ENCODE assay signal across 12 cellular contexts in genomic region chr1:26772687-26773086, GRCh38. TPM values are rescaled to one million over a fixed set of nuclear protein-coding genes. Genes with fewer than 3 reads are reported as not detected.
DNase-seq lines count a peak whose midpoint lies in the region; ATAC-seq, FAIRE-seq and TF ChIP-seq lines count a peak whose summit lies in the region.
"Had no signal": no experiment of that assay in that cellular context is flagged by ENCODE, and none has a peak within 500 bp of the region (broad histone marks: within the 10 kb centered on the region; RNA-seq: fewer than 3 reads in every experiment).

No MANE protein-coding gene starts in this region.

- peaks cover 98% of the 10 kb centered on the region for H3K36me3 ChIP-seq in left ventricle myocardium inferior
- H3K36me3 ChIP-seq in heart right ventricle = peaks cover 0 to 100% (median 81%) of the 10 kb centered on the region in 9 donors
- peaks cover 99% of the 10 kb centered on the region for H3K36me3 ChIP-seq in K562 (ENCODE audit: control insufficient read depth, insufficient read depth, low read length)
- H3K36me3 ChIP-seq in kidney epithelial cell (ENCODE audit: control insufficient read depth, insufficient read depth, low read length) = peaks cover 11% of the 10 kb centered on the region
- peaks cover 0 to 7% of the 10 kb centered on the region in 2 donors for H3K36me3 ChIP-seq in aorta (ENCODE audit: control insufficient read depth in 1 of 2, insufficient read depth in 2 of 2, low read length in 1 of 2)
- H3K36me3 ChIP-seq in A673 (ENCODE audit: insufficient read depth, low read length, poor library complexity, severe bottlenecking) = peaks cover 97% of the 10 kb centered on the region

- TF ChIP-seq CTCF in left ventricle myocardium inferior (IDR thresholded peaks at IDR 0.05; ENCODE audit: borderline replicate concordance) = no peak
- TF ChIP-seq CTCF in heart right ventricle (IDR thresholded peaks at IDR 0.05) = no peak
- no peak for TF ChIP-seq CTCF in K562 (IDR thresholded peaks at IDR 0.05 in 2 of 3, conservative IDR thresholded peaks at IDR 0.05 in 1 of 3; ENCODE audit: insufficient read depth in 2 of 3, low read depth in 1 of 3, low read length in 3 of 3)
- no peak for TF ChIP-seq CTCF in kidney epithelial cell (IDR thresholded peaks at IDR 0.05; ENCODE audit: insufficient read depth, low read length, poor library complexity, severe bottlenecking)
- no peak for TF ChIP-seq CTCF in A673 (conservative IDR thresholded peaks at IDR 0.05; ENCODE audit: low read depth, low read length)

- CTCF ChIA-PET in K562 (lab: Yijun Ruan, JAX; ENCODE audit: low intra/inter-chr PET ratio) = no interaction called here
- CTCF ChIA-PET in A673 (lab: Charles Lee) = no interaction called here

- DNase-seq in left ventricle myocardium inferior = no peak
- no peak for DNase-seq in heart right ventricle
- no peak for DNase-seq in K562 (ENCODE audit: extremely low read depth in 1 of 4, low spot score in 3 of 4)
- peak; percentile 74 for DNase-seq in kidney epithelial cell (ENCODE audit: low read depth)
- peak in 1 of 2 donors; percentile 59 for DNase-seq in aorta
- DNase-seq in activated naive CD4-positive, alpha-beta T cell treated with Interleukin-2 at 50 U/mL for 16 hours = no peak
- DNase-seq in A673 (ENCODE audit: low spot score) = no peak
- no peak for DNase-seq in NCI-H510A (lab: John Stamatoyannopoulos, UW)
- DNase-seq: activated CD4-positive, CD25-positive, alpha-beta regulatory T cell; central memory CD4-positive, alpha-beta T cell; left cardiac atrium had no signal

- H3K27ac ChIP-seq in left ventricle myocardium inferior (replicated peaks) = peak overlapping the region; percentile 53
- H3K27ac ChIP-seq in heart right ventricle = peak overlapping the region in 1 of 10 donors; percentile 57
- H3K27ac ChIP-seq in K562 (ENCODE audit: extremely low read depth, low read depth, low read length) = peak overlapping the region; percentile 76
- H3K27ac ChIP-seq in aorta (ENCODE audit: low read depth in 1 of 2, low read length in 2 of 2) = peak overlapping the region; percentile 59 to 88
- no peak overlapping the region for H3K27ac ChIP-seq in A673 (ENCODE audit: low read depth, low read length, poor library complexity, severe bottlenecking)

- TF ChIP-seq EP300 in K562 (IDR thresholded peaks at IDR 0.05; ENCODE audit: low read length) = no peak

- peaks cover 43% of the 10 kb centered on the region for H3K79me2 ChIP-seq in K562 (ENCODE audit: control insufficient read depth, insufficient read depth, low read length)

- peaks cover 59% of the 10 kb centered on the region for H3K4me1 ChIP-seq in left ventricle myocardium inferior
- peaks cover 3 to 40% (median 34%) of the 10 kb centered on the region in 9 donors for H3K4me1 ChIP-seq in heart right ventricle
- peaks cover 21 to 22% of the 10 kb centered on the region in 2 experiments for H3K4me1 ChIP-seq in K562 (replicated peaks in 1 of 2; ENCODE audit: control insufficient read depth in 2 of 2, insufficient read depth in 2 of 2, low read length in 2 of 2)
- H3K4me1 ChIP-seq in aorta (ENCODE audit: control insufficient read depth in 1 of 2, insufficient read depth in 2 of 2, low read length in 2 of 2) = peaks cover 3 to 10% of the 10 kb centered on the region in 2 donors
- H3K4me1 ChIP-seq in A673 (ENCODE audit: insufficient read depth, low read length, poor library complexity, severe bottlenecking) = peaks cover 21% of the 10 kb centered on the region

- no peak overlapping the region for H3K4me2 ChIP-seq in K562 (ENCODE audit: insufficient read depth, low read length)

- ATAC-seq in heart right ventricle (no peak), K562 (no peak), aorta (ENCODE audit: low FRiP score) (peak; percentile 36)

- no peak overlapping the region for H2AFZ ChIP-seq in K562 (ENCODE audit: low read depth, low read length)

- H3K4me3 ChIP-seq in left ventricle myocardium inferior (no peak overlapping the region), heart right ventricle (no peak overlapping the region), K562 (no peak overlapping the region), kidney epithelial cell (ENCODE audit: low read depth, low read length) (no peak overlapping the region), aorta (ENCODE audit: low read length in 2 of 2) (no peak overlapping the region), A673 (ENCODE audit: low read depth, low read length, poor library complexity, severe bottlenecking) (no peak overlapping the region)
- H3K4me3 ChIP-seq: tibial nerve had no signal

- TF ChIP-seq POLR2A in K562 (conservative IDR thresholded peaks at IDR 0.05) = no peak

- in situ Hi-C loops in K562 (cut with MboI) = no loop called here

- BruUV-seq in K562 (replicated peaks; lab: Mats Ljungman, UMichigan) = no TSS peak
- no TSS peak for BruUV-seq in A673 (replicated peaks; lab: Mats Ljungman, UMichigan)

- no peaks in the 10 kb centered on the region for H3K27me3 ChIP-seq in left ventricle myocardium inferior (ENCODE audit: low read depth)
- no peaks in the 10 kb centered on the region for H3K27me3 ChIP-seq in heart right ventricle
- H3K27me3 ChIP-seq in K562 (ENCODE audit: control insufficient read depth in 2 of 2, insufficient read depth in 2 of 2, low read length in 2 of 2) = no peaks in the 10 kb centered on the region
- H3K27me3 ChIP-seq in kidney epithelial cell (ENCODE audit: control insufficient read depth, insufficient read depth, low read length) = no peaks in the 10 kb centered on the region
- H3K27me3 ChIP-seq in aorta (ENCODE audit: control insufficient read depth in 1 of 2, insufficient read depth in 2 of 2, low read length in 1 of 2) = no peaks in the 10 kb centered on the region
- H3K27me3 ChIP-seq in A673 (replicated peaks; ENCODE audit: insufficient read depth, low read depth, low read length, poor library complexity) = no peaks in the 10 kb centered on the region
- H3K27me3 ChIP-seq: tibial nerve had no signal

- peak overlapping the region in 1 of 2 experiments; percentile 10; a peak in 1 of 4 replicates for H3K9ac ChIP-seq in K562 (ENCODE audit: insufficient read depth in 1 of 2, low read depth in 2 of 2, low read length in 2 of 2)

- 84 to 90% methylated on average over 4 of the region's 4 CpGs for WGBS in heart right ventricle, 2 donors
- WGBS in K562 (ENCODE audit: insufficient coverage, low coverage, missing lambda C conversion rate) = 95% methylated on average over 4 of the region's 4 CpGs
- WGBS in aorta, 2 donors = 25 to 29% methylated on average over 4 of the region's 4 CpGs

- H3K9me3 ChIP-seq in left ventricle myocardium inferior (replicated peaks) (no peaks in the 10 kb centered on the region), heart right ventricle (no peaks in the 10 kb centered on the region), K562 (replicated peaks; ENCODE audit: control insufficient read depth, insufficient read depth, low read depth, low read length) (no peaks in the 10 kb centered on the region), aorta (ENCODE audit: control insufficient read depth, low read length) (no peaks in the 10 kb centered on the region), A673 (ENCODE audit: low read depth, low read length, poor library complexity, severe bottlenecking) (no peaks in the 10 kb centered on the region)
- H3K9me3 ChIP-seq: tibial nerve had no signal

- H3K9me1 ChIP-seq in K562 (ENCODE audit: control insufficient read depth, insufficient read depth, low read length) = no peaks in the 10 kb centered on the region

- POLR2A ChIA-PET in K562 (lab: Yijun Ruan, JAX) (interaction anchor here (1.3 to 9.7 kb wide), 5 partner anchors 8 to 75 kb away, joined by 4 to 99 read pairs (median 11); partner anchors contain the start of gene PIGV), A673 (lab: Charles Lee; ENCODE audit: low non-redundant PET) (no interaction called here)

- H4K20me1 ChIP-seq in K562 (replicated peaks; ENCODE audit: control insufficient read depth, insufficient read depth, low read length) = peaks cover 6% of the 10 kb centered on the region; the same call in 1 of the 2 replicates

- no peak for FAIRE-seq in K562 (lab: Jason Lieb, UNC)

- intact Hi-C loops in left ventricle myocardium inferior (cut with micrococcal nuclease) = no loop called here
- intact Hi-C loops in heart right ventricle (cut with DNase I) = no loop called here
- intact Hi-C loops in K562 (cut with micrococcal nuclease) = no loop called here
- intact Hi-C loops in aorta (cut with DNase I) = loop anchor here (5.0 kb wide), 2 partner anchors 75 to 80 kb away; partner anchors contain the start of gene ARID1A (in 1 of the 2)
- intact Hi-C loops in A673 (cut with micrococcal nuclease; ENCODE audit: unreplicated experiment) = no loop called here

- TF ChIP-seq RAD21 in K562 (CRISPR knock-in tag; conservative IDR thresholded peaks at IDR 0.05 in 1 of 2, IDR thresholded peaks at IDR 0.05 in 1 of 2) = no peak

RNA-seq across cellular contexts. Expression of gene PIGV, which starts 15.1 kb away (rescaled TPM):
- total RNA-seq in left ventricle myocardium inferior (5.6 TPM), heart right ventricle (1 to 10 TPM; 2.7 to 7.5 (median 4.6) TPM), K562 (2014; rRNA removed) (8.4 and 11.3 TPM in 2 replicates), K562 (2014; rRNA removed; fragmentation: Illumina TruSeq; extraction: Trizol) (11.0 and 11.1 TPM in 2 replicates), K562 (2015; rRNA removed; fragmentation: Illumina TruSeq; extraction: Trizol) (12.0 and 12.2 TPM in 2 replicates), K562 (2021) (11.2 and 14.7 TPM in 2 replicates), kidney epithelial cell (8.5 and 11.5 TPM in 2 replicates), aorta (10 to 100 TPM in 1 of 2 donors, 1 to 10 TPM in 1; 6.8 to 10.3 TPM), A673 (2021) (4.9 and 9.1 TPM in 2 replicates)
- polyA plus RNA-seq in heart right ventricle (1 to 10 TPM; 2.9 to 3.4 TPM), K562 (2011; rRNA removed) (21.8 and 25.5 TPM in 2 replicates), K562 (2014; fragmentation: Illumina TruSeq; extraction: Trizol) (10.8 and 12.7 TPM in 2 replicates), K562 (2014; fragmentation: Nextera tagmentation; extraction: Ambion mirVana) (10 to 100 TPM; 11.3 to 11.7 TPM), K562 (2014; rRNA removed) (9.3 and 9.4 TPM in 2 replicates), aorta (10 to 100 TPM in 1 of 2 donors, 1 to 10 TPM in 1; 6.9 to 10.9 TPM)
- 20.0 and 33.4 TPM in 2 replicates for total RNA-seq in K562 (2011; cell fraction: chromatin; rRNA removed; ENCODE audit: low replicate concordance)
- 34.2 and 35.1 TPM in 2 replicates for total RNA-seq in K562 (2011; cell fraction: nucleolus; rRNA removed)
- total RNA-seq in K562 (2011; cell fraction: nucleoplasm; rRNA removed) = 38.2 and 47.9 TPM in 2 replicates
- polyA plus RNA-seq in K562 (2011; cell fraction: cytosol; rRNA removed) = 27.4 and 41.1 TPM in 2 replicates
- polyA plus RNA-seq in K562 (2011; cell fraction: nucleus; rRNA removed) = 33.7 and 36.0 TPM in 2 replicates
- 14.0 and 14.4 TPM in 2 replicates for polyA plus RNA-seq in K562 (2012)
- polyA minus RNA-seq in K562 (2011; rRNA and poly(A)+ RNA removed) = 21.7 and 27.4 TPM in 2 replicates
- polyA minus RNA-seq in K562 (2011; cell fraction: cytosol; rRNA and poly(A)+ RNA removed) = 8.1 and 9.8 TPM in 2 replicates
- 10.8 and 16.6 TPM in 2 replicates for polyA minus RNA-seq in K562 (2011; cell fraction: nucleus; rRNA and poly(A)+ RNA removed)

RNA-seq across cellular contexts. Expression of gene ZDHHC18, which starts 53.8 kb away (rescaled TPM):
- total RNA-seq in left ventricle myocardium inferior (11.8 TPM), heart right ventricle (10 to 100 TPM in 8 of 10 donors, 1 to 10 TPM in 2; 7.4 to 19.1 (median 11.8) TPM), K562 (2014; rRNA removed) (8.2 and 12.4 TPM in 2 replicates), K562 (2014; rRNA removed; fragmentation: Illumina TruSeq; extraction: Trizol) (9.5 and 15.5 TPM in 2 replicates), K562 (2015; rRNA removed; fragmentation: Illumina TruSeq; extraction: Trizol) (13.3 and 15.8 TPM in 2 replicates), K562 (2021) (27.4 and 28.9 TPM in 2 replicates), kidney epithelial cell (24.2 and 27.0 TPM in 2 replicates), aorta (10 to 100 TPM; 18.0 to 21.4 TPM), A673 (2021) (27.9 and 31.5 TPM in 2 replicates)
- polyA plus RNA-seq in heart right ventricle (10 to 100 TPM in 1 of 2 donors, 1 to 10 TPM in 1; 9.9 to 12.8 TPM), K562 (2011; rRNA removed) (31.6 and 51.2 TPM in 2 replicates), K562 (2014; fragmentation: Illumina TruSeq; extraction: Trizol) (31.0 and 35.6 TPM in 2 replicates), K562 (2014; fragmentation: Nextera tagmentation; extraction: Ambion mirVana) (under 1 TPM; 0.42 to 0.45 TPM), K562 (2014; rRNA removed) (23.7 and 27.8 TPM in 2 replicates), aorta (1 to 10 TPM; 8.0 to 8.2 TPM)
- total RNA-seq in K562 (2011; cell fraction: chromatin; rRNA removed; ENCODE audit: low replicate concordance) = 27.0 and 63.1 TPM in 2 replicates
- total RNA-seq in K562 (2011; cell fraction: nucleolus; rRNA removed) = 34.0 and 36.3 TPM in 2 replicates
- total RNA-seq in K562 (2011; cell fraction: nucleoplasm; rRNA removed) = 42.0 and 65.9 TPM in 2 replicates
- polyA plus RNA-seq in K562 (2011; cell fraction: cytosol; rRNA removed) = 57.8 and 57.9 TPM in 2 replicates
- 92.6 and 97.0 TPM in 2 replicates for polyA plus RNA-seq in K562 (2011; cell fraction: nucleus; rRNA removed)
- polyA plus RNA-seq in K562 (2012) = 20.4 and 29.5 TPM in 2 replicates
- polyA minus RNA-seq in K562 (2011; rRNA and poly(A)+ RNA removed) = 22.2 and 27.6 TPM in 2 replicates
- polyA minus RNA-seq in K562 (2011; cell fraction: cytosol; rRNA and poly(A)+ RNA removed) = 25.9 and 31.9 TPM in 2 replicates
- polyA minus RNA-seq in K562 (2011; cell fraction: nucleus; rRNA and poly(A)+ RNA removed) = 9.8 and 16.1 TPM in 2 replicates

Comparison
In these comparisons a context has a peak if more than half of its experiments do, and no peak if none do; other contexts are left out.
1. intact Hi-C loops: an anchor here in aorta (5.0 kb wide); none called in left ventricle myocardium inferior, heart right ventricle, K562 and A673.